ENCODE assay signal across 24 cellular contexts in genomic region chr5:57911466-57911865, GRCh38.
A peak's percentile ranks its signal among the peaks of the same experiment; 100 is the strongest.
DNase-seq lines count a peak whose midpoint lies in the region; FAIRE-seq lines count a peak whose summit lies in the region.
"Had no signal": no experiment of that assay in that cellular context is flagged by ENCODE, and none has a peak within 500 bp of the region (broad histone marks: within the 10 kb centered on the region; RNA-seq: fewer than 3 reads in every experiment).

No MANE protein-coding gene starts in this region.

- FAIRE-seq in endometrium (lab: Jason Lieb, UNC): peak; percentile 4
- FAIRE-seq: GM12878 had no signal

- DNase-seq in Daoy (ENCODE audit: low read depth): peak; percentile 26
- peak; percentile 61 for DNase-seq in M059J (ENCODE audit: low read depth)
- DNase-seq in myocyte (ENCODE audit: low read depth): peak; percentile 13
- no peak for DNase-seq in NCI-H1930 (lab: John Stamatoyannopoulos, UW)
- no peak for DNase-seq in NCI-H2196 (lab: John Stamatoyannopoulos, UW; ENCODE audit: unreplicated experiment)
- no peak for DNase-seq in AML-193 (lab: John Stamatoyannopoulos, UW)
- no peak for DNase-seq in DMS53 treated with DMSO at 0.1 percent for 48 hours (lab: John Stamatoyannopoulos, UW; ENCODE audit: unreplicated experiment)
- DNase-seq: CD4-positive, alpha-beta T cell; COR-L47; DMS53; EL; GDM1; H7; HFFc6; NCI-H1092; NCI-H1417 treated with DMSO at 0.1 percent for 48 hours; NCI-H1694 treated with DMSO at 0.1 percent for 48 hours; NCI-H2081 treated with DMSO at 0.1 percent for 48 hours; NCI-H446; NCI-H524 treated with DMSO at 0.1 percent for 48 hours; Right ventricle myocardium superior; RPMI8226 had no signal

Comparison
In these comparisons a context has a peak if more than half of its experiments do, and no peak if none do; other contexts are left out.
1. DNase-seq: peak in Daoy (single experiment), M059J (single experiment) and myocyte (single experiment); none in NCI-H1930 (0 of 2), NCI-H2196 (single experiment), AML-193 (0 of 2) and DMS53 treated with DMSO at 0.1 percent for 48 hours (single experiment).